Comparison of ENCODE assay signal across 24 cellular contexts in genomic region chr9:116103976-116104820, GRCh38. TPM values are rescaled to one million over a fixed set of nuclear protein-coding genes. Genes with fewer than 3 reads are reported as not detected.
"Had no signal": no experiment of that assay in that cellular context is flagged by ENCODE, and none has a peak within 500 bp of the region (broad histone marks: within the 10 kb centered on the region; RNA-seq: fewer than 3 reads in every experiment).

No MANE protein-coding gene starts in this region.

- H3K9me3 ChIP-seq: adrenal gland, body of pancreas, tibial artery had no signal

- H3K4me1 ChIP-seq: adrenal gland, body of pancreas, gastroesophageal sphincter, heart left ventricle, right atrium auricular region, tibial artery had no signal

- H3K36me3 Mint-ChIP-seq: activated CD4-positive, alpha-beta memory T cell treated with anti-CD3 and anti-CD28 coated beads for 36 hours; activated naive CD4-positive, alpha-beta T cell treated with anti-CD3 and anti-CD28 coated beads, Interleukin-2, amount 50 U/mL, for 72 hours had no signal

- DNase-seq: activated B cell treated with CpG ODN at 0.5 μM for 24 hours; activated CD4-positive, alpha-beta memory T cell treated with anti-CD3 and anti-CD28 coated beads for 36 hours; activated CD4-positive, alpha-beta T cell treated with anti-CD3 and anti-CD28 coated beads for 4 hours; activated gamma-delta T cell treated with Interleukin-2 at 50 U/mL for 16 hours; activated T-cell treated with anti-CD3 and anti-CD28 coated beads for 4 hours; adrenal gland; body of pancreas; central memory CD4-positive, alpha-beta T cell; heart left ventricle; left cardiac atrium; nephron progenitor cell; occipital lobe; stimulated activated naive CD8-positive, alpha-beta T cell treated with anti-CD3 and anti-CD28 coated beads, Interleukin-15, Interleukin-2, amounts not matched to agents 100 U/mL and 50 U/mL, for 24 hours; substantia nigra; tibial artery had no signal

- H3K4me3 ChIP-seq: adrenal gland, body of pancreas, coronary artery, gastroesophageal sphincter, heart left ventricle, right atrium auricular region, tibial artery had no signal

- H3K27me3 Mint-ChIP-seq: activated B cell treated with CpG ODN at 0.5 μM for 24 hours; activated CD4-positive, alpha-beta memory T cell treated with anti-CD3 and anti-CD28 coated beads for 36 hours had no signal

- H3K9me3 Mint-ChIP-seq: activated B cell treated with CpG ODN at 0.5 μM for 24 hours; activated CD4-positive, alpha-beta memory T cell treated with anti-CD3 and anti-CD28 coated beads for 36 hours; activated T-helper 1 cell treated with anti-CD3 and anti-CD28 coated beads, Interleukin-12 subunit alpha, Interleukin-12 subunit beta, Interleukin-2, Interleukin-4 antibody, amounts not matched to agents 30 ng/mL and 10 ng/mL and 1 ng/mL, durations not matched to agents 14 hours and 24 hours and 36 hours; T-helper 2 cell treated with Interferon-gamma antibody and Interleukin-4, amounts not matched to agents 5 μg/mL and 100 μg/mL, for 36 hours had no signal

- H3K27ac Mint-ChIP-seq: activated B cell treated with CpG ODN at 0.5 μM for 24 hours; activated CD4-positive, alpha-beta memory T cell treated with anti-CD3 and anti-CD28 coated beads for 36 hours; activated naive CD4-positive, alpha-beta T cell treated with anti-CD3 and anti-CD28 coated beads, Interleukin-2, amount 50 U/mL, for 72 hours; activated T-helper 1 cell treated with anti-CD3 and anti-CD28 coated beads, Interleukin-12 subunit alpha, Interleukin-12 subunit beta, Interleukin-2, Interleukin-4 antibody, amounts not matched to agents 30 ng/mL and 10 ng/mL and 1 ng/mL, durations not matched to agents 14 hours and 24 hours and 36 hours; nephron progenitor cell; progenitor cell of endocrine pancreas; T-helper 2 cell treated with Interferon-gamma antibody and Interleukin-4, amounts not matched to agents 5 μg/mL and 100 μg/mL, for 36 hours had no signal

- H3K4me3 Mint-ChIP-seq: activated B cell treated with CpG ODN at 0.5 μM for 24 hours; activated CD4-positive, alpha-beta memory T cell treated with anti-CD3 and anti-CD28 coated beads for 36 hours; activated T-helper 1 cell treated with anti-CD3 and anti-CD28 coated beads, Interleukin-12 subunit alpha, Interleukin-12 subunit beta, Interleukin-2, Interleukin-4 antibody, amounts not matched to agents 30 ng/mL and 10 ng/mL and 1 ng/mL, durations not matched to agents 14 hours and 24 hours and 36 hours; nephron progenitor cell; T-helper 2 cell treated with Interferon-gamma antibody and Interleukin-4, amounts not matched to agents 5 μg/mL and 100 μg/mL, for 36 hours had no signal

- H3K27ac ChIP-seq: adrenal gland, body of pancreas, coronary artery, gastroesophageal sphincter, heart left ventricle, right atrium auricular region, tibial artery had no signal

- H3K36me3 ChIP-seq: adrenal gland, gastroesophageal sphincter, heart left ventricle, right atrium auricular region, tibial artery had no signal

- H3K27me3 ChIP-seq: adrenal gland, body of pancreas, gastroesophageal sphincter, heart left ventricle, right atrium auricular region, tibial artery had no signal

- FAIRE-seq: endometrium, urothelium cell line had no signal

- H3K4me1 Mint-ChIP-seq: activated B cell treated with CpG ODN at 0.5 μM for 24 hours, nephron progenitor cell had no signal

RNA-seq across cellular contexts. Expression of gene PAPPA, which starts 49.4 kb away (rescaled TPM):
- total RNA-seq: activated B cell treated with CpG ODN at 0.5 μM for 24 hours; activated CD4-positive, alpha-beta memory T cell treated with anti-CD3 and anti-CD28 coated beads for 36 hours; activated T-helper 1 cell treated with anti-CD3 and anti-CD28 coated beads, Interleukin-12 subunit alpha, Interleukin-12 subunit beta, Interleukin-2, Interleukin-4 antibody, amounts not matched to agents 30 ng/mL and 10 ng/mL and 1 ng/mL, durations not matched to agents 14 hours and 24 hours and 36 hours had no signal
